16 cellular contexts compared by ENCODE assay signal in the genomic region with DNA sequence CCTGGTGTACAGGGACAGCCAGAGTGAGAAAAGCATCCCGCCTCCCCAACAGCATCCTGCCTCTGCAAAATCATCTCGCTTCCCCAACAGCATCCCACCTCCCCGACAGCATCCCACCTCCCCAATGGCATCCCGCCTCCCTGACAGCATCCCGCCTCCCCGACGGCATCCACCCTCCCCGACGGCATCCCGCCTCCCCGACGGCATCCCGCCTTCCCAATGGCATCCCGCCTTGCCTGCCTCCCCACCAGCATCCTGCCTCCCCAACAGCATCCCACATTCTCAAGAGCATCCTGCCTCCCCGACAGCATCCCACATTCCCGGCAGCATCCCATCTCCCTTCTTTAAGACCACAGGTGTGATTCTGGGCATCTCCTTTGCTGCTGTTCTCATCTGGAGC. TPM values are rescaled to one million over a fixed set of nuclear protein-coding genes. Genes with fewer than 3 reads are reported as not detected.
DNase-seq lines count a peak whose midpoint lies in the region; ATAC-seq and TF ChIP-seq lines count a peak whose summit lies in the region.
"Had no signal": no experiment of that assay in that cellular context is flagged by ENCODE, and none has a peak within 500 bp of the region (broad histone marks: within the 10 kb centered on the region; RNA-seq: fewer than 3 reads in every experiment).

No MANE protein-coding gene starts in this region.

- H3K27ac ChIP-seq in coronary artery, result peak overlapping the region in 1 of 2 donors; percentile 85
- H3K27ac ChIP-seq: A549, RWPE1 had no signal

- no peaks in the 10 kb centered on the region for H3K36me3 Mint-ChIP-seq in stimulated activated naive CD8-positive, alpha-beta T cell treated with anti-CD3 and anti-CD28 coated beads, Interleukin-15, Interleukin-2, amounts not matched to agents 100 ng/mL and 50 ng/mL, for 24 hours (ENCODE audit: low read depth)
- no peaks in the 10 kb centered on the region for H3K36me3 Mint-ChIP-seq in stimulated activated effector memory CD8-positive, alpha-beta T cell treated with anti-CD3 and anti-CD28 coated beads, Interleukin-12 subunit alpha, Interleukin-12 subunit beta, amount 100 ng/mL, for 72 hours
- H3K36me3 Mint-ChIP-seq in endothelial cell (ENCODE audit: low read depth, unreplicated experiment), result peaks cover 7% of the 10 kb centered on the region

- no peak overlapping the region for H3K4me3 Mint-ChIP-seq in stimulated activated naive CD8-positive, alpha-beta T cell treated with anti-CD3 and anti-CD28 coated beads, Interleukin-15, Interleukin-2, amounts not matched to agents 100 ng/mL and 50 ng/mL, for 24 hours
- no peak overlapping the region for H3K4me3 Mint-ChIP-seq in stimulated activated naive CD8-positive, alpha-beta T cell treated with anti-CD3 and anti-CD28 coated beads, Interleukin-15, amount 100 ng/mL, for 72 hours
- no peak overlapping the region for H3K4me3 Mint-ChIP-seq in stimulated activated effector memory CD8-positive, alpha-beta T cell treated with anti-CD3 and anti-CD28 coated beads, Interleukin-12 subunit alpha, Interleukin-12 subunit beta, amount 100 ng/mL, for 72 hours
- H3K4me3 Mint-ChIP-seq in endothelial cell (ENCODE audit: unreplicated experiment), result no peak overlapping the region
- H3K4me3 Mint-ChIP-seq: CD8-positive, alpha-beta memory T cell had no signal

- no peak for ATAC-seq in stimulated activated naive CD8-positive, alpha-beta T cell treated with anti-CD3 and anti-CD28 coated beads, Interleukin-15, amount 100 ng/mL, for 72 hours
- ATAC-seq in stimulated activated effector memory CD8-positive, alpha-beta T cell treated with anti-CD3 and anti-CD28 coated beads, Interleukin-12 subunit alpha, Interleukin-12 subunit beta, amount 100 ng/mL, for 72 hours, result no peak
- ATAC-seq: A549, PC-3 had no signal

- no peak for DNase-seq in stimulated activated naive CD8-positive, alpha-beta T cell treated with anti-CD3 and anti-CD28 coated beads, Interleukin-15, amount 100 ng/mL, for 72 hours
- DNase-seq in coronary artery (ENCODE audit: low spot score), result no peak
- no peak for DNase-seq in stimulated activated effector memory CD8-positive, alpha-beta T cell treated with anti-CD3 and anti-CD28 coated beads, Interleukin-12 subunit alpha, Interleukin-12 subunit beta, amount 100 ng/mL, for 72 hours (ENCODE audit: low spot score in 2 of 2)
- no peak for DNase-seq in endothelial cell (ENCODE audit: low spot score)
- no peak for DNase-seq in DMS153 (lab: John Stamatoyannopoulos, UW)
- DNase-seq in NCI-H69 (lab: John Stamatoyannopoulos, UW), result no peak
- DNase-seq: CD8-positive, alpha-beta memory T cell; KG1; NCI-H1436; NCI-H2029; NCI-H345; NCI-H524 treated with DMSO at 0.1 percent for 48 hours; PC-3 had no signal

- TF ChIP-seq CTCF in coronary artery (IDR thresholded peaks at IDR 0.05) (no peak), endothelial cell (IDR thresholded peaks at IDR 0.05; ENCODE audit: unreplicated experiment) (no peak)

- peaks cover 13% of the 10 kb centered on the region for H3K4me1 Mint-ChIP-seq in stimulated activated naive CD8-positive, alpha-beta T cell treated with anti-CD3 and anti-CD28 coated beads, Interleukin-15, Interleukin-2, amounts not matched to agents 100 ng/mL and 50 ng/mL, for 24 hours (ENCODE audit: low read depth)
- H3K4me1 Mint-ChIP-seq in stimulated activated naive CD8-positive, alpha-beta T cell treated with anti-CD3 and anti-CD28 coated beads, Interleukin-15, amount 100 ng/mL, for 72 hours, result no peaks in the 10 kb centered on the region
- H3K4me1 Mint-ChIP-seq in stimulated activated effector memory CD8-positive, alpha-beta T cell treated with anti-CD3 and anti-CD28 coated beads, Interleukin-12 subunit alpha, Interleukin-12 subunit beta, amount 100 ng/mL, for 72 hours, result no peaks in the 10 kb centered on the region
- no peaks in the 10 kb centered on the region for H3K4me1 Mint-ChIP-seq in endothelial cell (ENCODE audit: unreplicated experiment)
- H3K4me1 Mint-ChIP-seq: CD8-positive, alpha-beta memory T cell had no signal

- no peaks in the 10 kb centered on the region for H3K9me3 Mint-ChIP-seq in stimulated activated naive CD8-positive, alpha-beta T cell treated with anti-CD3 and anti-CD28 coated beads, Interleukin-15, Interleukin-2, amounts not matched to agents 100 ng/mL and 50 ng/mL, for 24 hours
- H3K9me3 Mint-ChIP-seq in stimulated activated naive CD8-positive, alpha-beta T cell treated with anti-CD3 and anti-CD28 coated beads, Interleukin-15, amount 100 ng/mL, for 72 hours, result peaks cover 0 to 7% of the 10 kb centered on the region in 2 donors
- no peaks in the 10 kb centered on the region for H3K9me3 Mint-ChIP-seq in stimulated activated effector memory CD8-positive, alpha-beta T cell treated with anti-CD3 and anti-CD28 coated beads, Interleukin-12 subunit alpha, Interleukin-12 subunit beta, amount 100 ng/mL, for 72 hours
- no peaks in the 10 kb centered on the region for H3K9me3 Mint-ChIP-seq in endothelial cell (ENCODE audit: unreplicated experiment)

- H3K27me3 Mint-ChIP-seq in stimulated activated naive CD8-positive, alpha-beta T cell treated with anti-CD3 and anti-CD28 coated beads, Interleukin-15, Interleukin-2, amounts not matched to agents 100 ng/mL and 50 ng/mL, for 24 hours, result peaks cover 4% of the 10 kb centered on the region
- H3K27me3 Mint-ChIP-seq in stimulated activated naive CD8-positive, alpha-beta T cell treated with anti-CD3 and anti-CD28 coated beads, Interleukin-15, amount 100 ng/mL, for 72 hours, result no peaks in the 10 kb centered on the region
- H3K27me3 Mint-ChIP-seq in endothelial cell (ENCODE audit: unreplicated experiment), result peaks cover 17% of the 10 kb centered on the region

- H3K27ac Mint-ChIP-seq in stimulated activated naive CD8-positive, alpha-beta T cell treated with anti-CD3 and anti-CD28 coated beads, Interleukin-15, Interleukin-2, amounts not matched to agents 100 ng/mL and 50 ng/mL, for 24 hours, result peak overlapping the region; percentile 69
- peak overlapping the region in 1 of 2 donors; percentile 64 for H3K27ac Mint-ChIP-seq in stimulated activated naive CD8-positive, alpha-beta T cell treated with anti-CD3 and anti-CD28 coated beads, Interleukin-15, amount 100 ng/mL, for 72 hours
- H3K27ac Mint-ChIP-seq in stimulated activated effector memory CD8-positive, alpha-beta T cell treated with anti-CD3 and anti-CD28 coated beads, Interleukin-12 subunit alpha, Interleukin-12 subunit beta, amount 100 ng/mL, for 72 hours, result peak overlapping the region; percentile 0
- H3K27ac Mint-ChIP-seq in endothelial cell (ENCODE audit: unreplicated experiment), result no peak overlapping the region

- peak overlapping the region; percentile 16 for H3K4me3 ChIP-seq in coronary artery
- H3K4me3 ChIP-seq: A549 had no signal

RNA-seq across cellular contexts. Expression of a gene that starts 46.0 kb away (rescaled TPM):
- 24.5 TPM for total RNA-seq in endothelial cell (ENCODE audit: unreplicated experiment)

RNA-seq across cellular contexts. Expression of a gene that starts 57.4 kb away (rescaled TPM):
- total RNA-seq in endothelial cell (ENCODE audit: unreplicated experiment), result 9.6 TPM
